In the genomic region with DNA sequence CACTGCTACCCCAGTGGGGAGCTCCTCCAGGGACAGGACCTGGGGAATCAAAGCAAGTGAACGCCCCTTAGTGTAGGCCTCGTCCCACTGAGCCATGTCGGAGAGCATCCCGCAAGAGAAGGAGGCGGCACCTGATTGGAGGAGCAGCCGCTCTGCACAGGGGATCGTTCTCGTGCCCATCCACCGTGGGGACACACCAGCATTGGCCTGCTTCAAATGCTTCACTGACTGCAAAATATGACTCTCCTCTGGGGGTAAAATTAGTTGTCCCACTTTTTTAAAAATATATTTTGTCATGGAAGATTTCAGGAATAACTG, we compare ENCODE assay signal across 27 cellular contexts.
"Had no signal": no experiment of that assay in that cellular context is flagged by ENCODE, and none has a peak within 500 bp of the region (broad histone marks: within the 10 kb centered on the region; RNA-seq: fewer than 3 reads in every experiment).

No MANE protein-coding gene starts in this region.

- H3K27me3 ChIP-seq: body of pancreas, esophagus muscularis mucosa, gastroesophageal sphincter had no signal

- H3K4me3 Mint-ChIP-seq: activated CD4-positive, alpha-beta memory T cell treated with anti-CD3 and anti-CD28 coated beads, Interleukin-2, amount 10 ng/mL, durations not matched to agents 7 days and 5 days; activated CD4-positive, alpha-beta T cell treated with anti-CD3 and anti-CD28 coated beads for 36 hours; activated CD4-positive, alpha-beta T cell treated with anti-CD3 and anti-CD28 coated beads, Interleukin-2, amount 10 ng/mL, durations not matched to agents 7 days and 5 days; activated naive CD8-positive, alpha-beta T cell; activated T-cell treated with anti-CD3 and anti-CD28 coated beads, Interleukin-2, amount 50 U/mL, for 4 hours; activated T-helper 17 cell treated with anti-CD3 and anti-CD28 coated beads, Interleukin-2, amount 50 U/mL, for 72 hours; effector memory CD8-positive, alpha-beta T cell had no signal

- H3K4me1 Mint-ChIP-seq: activated CD4-positive, alpha-beta memory T cell treated with anti-CD3 and anti-CD28 coated beads, Interleukin-2, amount 10 ng/mL, durations not matched to agents 7 days and 5 days; activated CD4-positive, alpha-beta T cell treated with anti-CD3 and anti-CD28 coated beads for 36 hours; activated T-helper 17 cell treated with anti-CD3 and anti-CD28 coated beads, Interleukin-2, amount 50 U/mL, for 72 hours had no signal

- H3K9me3 ChIP-seq: body of pancreas, esophagus muscularis mucosa, gastroesophageal sphincter, heart right ventricle had no signal

- H3K27me3 Mint-ChIP-seq: activated CD4-positive, alpha-beta memory T cell treated with anti-CD3 and anti-CD28 coated beads, Interleukin-2, amount 10 ng/mL, durations not matched to agents 7 days and 5 days; activated CD4-positive, alpha-beta T cell treated with anti-CD3 and anti-CD28 coated beads for 36 hours; activated CD4-positive, alpha-beta T cell treated with anti-CD3 and anti-CD28 coated beads, Interleukin-2, amount 10 ng/mL, durations not matched to agents 7 days and 5 days; activated naive CD8-positive, alpha-beta T cell; activated T-helper 17 cell treated with anti-CD3 and anti-CD28 coated beads, Interleukin-2, amount 50 U/mL, for 72 hours had no signal

- H3K4me3 ChIP-seq: body of pancreas, esophagus muscularis mucosa, gastroesophageal sphincter, heart right ventricle had no signal

- H3K4me1 ChIP-seq: heart right ventricle had no signal

- DNase-seq: activated CD4-positive, alpha-beta memory T cell treated with anti-CD3 and anti-CD28 coated beads, Interleukin-2, amount 10 ng/mL, durations not matched to agents 7 days and 5 days; activated CD4-positive, alpha-beta T cell treated with anti-CD3 and anti-CD28 coated beads for 36 hours; activated CD4-positive, alpha-beta T cell treated with anti-CD3 and anti-CD28 coated beads, Interleukin-2, amount 10 ng/mL, durations not matched to agents 7 days and 5 days; activated CD4-positive, alpha-beta T cell treated with anti-CD3 and anti-CD28 coated beads, Interleukin-2, amount 50 U/mL, for 4 hours; activated CD4-positive, CD25-positive, alpha-beta regulatory T cell; activated CD4-positive, CD25-positive, alpha-beta regulatory T cell treated with anti-CD3 and anti-CD28 coated beads, Interleukin-2, amount 50 U/mL, for 72 hours; activated effector memory CD4-positive, alpha-beta T cell treated with Interleukin-2 at 50 U/mL for 16 hours; activated gamma-delta T cell treated with Interleukin-2 at 50 U/mL for 16 hours; activated naive CD4-positive, alpha-beta T cell treated with anti-CD3 and anti-CD28 coated beads, Interleukin-2, amount 50 U/mL, for 16 hours; activated naive CD4-positive, alpha-beta T cell treated with Interleukin-2 at 50 U/mL for 16 hours; activated T-cell treated with anti-CD3 and anti-CD28 coated beads, Interleukin-2, amount 50 U/mL, for 4 hours; amniotic stem cell; anterior cingulate cortex; caudate nucleus; cortex of kidney; dermis blood vessel endothelial cell; effector CD4-positive, alpha-beta T cell; effector memory CD8-positive, alpha-beta T cell; erythroblast; heart right ventricle; T-helper 1 cell; T-helper 2 cell had no signal

- ATAC-seq: activated CD4-positive, alpha-beta T cell treated with anti-CD3 and anti-CD28 coated beads for 36 hours; activated T-cell treated with anti-CD3 and anti-CD28 coated beads, Interleukin-2, amount 50 U/mL, for 4 hours; activated T-helper 17 cell treated with anti-CD3 and anti-CD28 coated beads, Interleukin-2, amount 50 U/mL, for 72 hours; body of pancreas; effector memory CD8-positive, alpha-beta T cell; gastroesophageal sphincter; heart right ventricle had no signal

- H3K27ac Mint-ChIP-seq: activated CD4-positive, alpha-beta memory T cell treated with anti-CD3 and anti-CD28 coated beads, Interleukin-2, amount 10 ng/mL, durations not matched to agents 7 days and 5 days; activated CD4-positive, alpha-beta T cell treated with anti-CD3 and anti-CD28 coated beads for 36 hours; activated naive CD8-positive, alpha-beta T cell; activated T-helper 17 cell treated with anti-CD3 and anti-CD28 coated beads, Interleukin-2, amount 50 U/mL, for 72 hours; effector memory CD8-positive, alpha-beta T cell had no signal

- H3K27ac ChIP-seq: body of pancreas, esophagus muscularis mucosa, gastroesophageal sphincter, heart right ventricle had no signal
